ENCODE assay signal across 8 cellular contexts in genomic region chr5:160434022-160434531, GRCh38. TPM values are rescaled to one million over a fixed set of nuclear protein-coding genes. Genes with fewer than 3 reads are reported as not detected.
DNase-seq lines count a peak whose midpoint lies in the region; ATAC-seq, FAIRE-seq and TF ChIP-seq lines count a peak whose summit lies in the region.

No MANE protein-coding gene starts in this region.

- peak overlapping the region; percentile 88 for H3K4me2 ChIP-seq in GM12878 (ENCODE audit: control insufficient read depth, insufficient read depth)

- intact Hi-C loops in GM12878 (cut with micrococcal nuclease; ENCODE audit: unreplicated experiment): loop anchor here (10.0 kb wide), 2 partner anchors 211 to 531 kb away; no protein-coding TSS in a partner anchor

- H3K4me1 ChIP-seq in GM12878 (ENCODE audit: control insufficient read depth, insufficient read depth, low read length): peaks cover 31% of the 10 kb centered on the region

- peak overlapping the region; percentile 4; the same call in 1 of the 2 replicates for H3K9ac ChIP-seq in GM12878 (ENCODE audit: control insufficient read depth, insufficient read depth, low read length)

- H3K9me3 ChIP-seq in GM12878 (replicated peaks; ENCODE audit: control insufficient read depth, insufficient read depth, low read length): no peaks in the 10 kb centered on the region

- no peaks in the 10 kb centered on the region for H3K27me3 Mint-ChIP-seq in stimulated activated memory B cell treated with anti-CD40 and anti-IgM and Interleukin-4, amounts not matched to agents 10 μg/mL and 1 μg/mL and 100 μg/mL, for 72 hours

- WGBS in GM12878 (ENCODE audit: insufficient coverage, insufficient replicate concordance, low lambda C conversion rate, missing lambda C conversion rate): 10% methylated on average over 9 of the region's 9 CpGs

- no peak for TF ChIP-seq CTCF in GM12878 (IDR thresholded peaks at IDR 0.05 in 2 of 3, conservative IDR thresholded peaks at IDR 0.05 in 1 of 3; ENCODE audit: control insufficient read depth in 2 of 3, extremely low read depth in 1 of 3, insufficient read depth in 1 of 3, low read depth in 3 of 3, low read length in 3 of 3)

- H3K27me3 ChIP-seq in GM12878 (replicated peaks in 1 of 2; ENCODE audit: control insufficient read depth in 2 of 2, insufficient read depth in 2 of 2, low read length in 1 of 2): no peaks in the 10 kb centered on the region

- FAIRE-seq in GM12878 (lab: Jason Lieb, UNC): no peak

- H3K4me3 Mint-ChIP-seq in stimulated activated memory B cell treated with anti-CD40 and anti-IgM and Interleukin-4, amounts not matched to agents 10 μg/mL and 1 μg/mL and 100 μg/mL, for 72 hours: peak overlapping the region; percentile 39

- POLR2A ChIA-PET in GM12878 (lab: Charles Lee): interaction anchor here (0.7 to 4.7 kb wide), 4 partner anchors 11 to 34 kb away, joined by 3 to 45 read pairs (median 7); partner anchors contain the start of genes PTTG1 and SLU7

- peak overlapping the region; percentile 56; the same call in 1 of the 2 replicates for H3K4me3 ChIP-seq in GM12878

- DNase-seq in KBM-7 (peak; percentile 78), GM12878 (ENCODE audit: low read depth, low spot score) (peak; percentile 86), cerebellar nuclear complex (lab: John Stamatoyannopoulos, UW) (no peak), G401 (ENCODE audit: low spot score) (no peak)
- DNase-seq in NK-92 treated with Interleukin-12 subunit alpha and Interleukin-12 subunit beta, amount 100 ng/mL, for 24 hours (lab: John Stamatoyannopoulos, UW): no peak

- SMC1A ChIA-PET in GM12878 (lab: Charles Lee; ENCODE audit: uncharacterized antibody, unreplicated experiment): interaction anchor here (0.6 to 4.7 kb wide), 9 partner anchors 11 to 409 kb away, joined by 3 to 61 read pairs (median 4); partner anchors contain the start of genes PTTG1 and SLU7

- BruUV-seq in GM12878 (replicated peaks; lab: Mats Ljungman, UMichigan): no TSS peak

- TF ChIP-seq RAD21 in GM12878 (IDR thresholded peaks at IDR 0.05; ENCODE audit: insufficient read depth, low read depth, low read length): no peak

- TF ChIP-seq POLR2A in GM12878 (IDR thresholded peaks at IDR 0.05; ENCODE audit: low read depth, low read length): peak; percentile 33; the same call in 1 of the 2 replicates

- in situ Hi-C loops in KBM-7 (cut with MboI; ENCODE audit: low pct_unique_long_range_greater_than_20kb, low sequenced_read_pairs) (no loop called here), GM12878 (cut with MboI) (loop anchor here (10.0 kb wide), 2 partner anchors 351 to 1111 kb away; partner anchors contain the start of gene GABRB2), G401 (cut with HindIII; ENCODE audit: low sequenced_read_pairs) (no loop called here)

- peak; percentile 82 for ATAC-seq in GM18858 (IDR thresholded peaks at IDR 0.05; ENCODE audit: unreplicated experiment)
- ATAC-seq in GM21717 (IDR thresholded peaks at IDR 0.05; ENCODE audit: unreplicated experiment): peak; percentile 79
- ATAC-seq in GM12878: peak; percentile 81
- ATAC-seq in stimulated activated memory B cell treated with anti-CD40 and anti-IgM and Interleukin-4, amounts not matched to agents 10 μg/mL and 1 μg/mL and 100 μg/mL, for 72 hours: peak; percentile 89

- no peaks in the 10 kb centered on the region for H3K36me3 ChIP-seq in GM12878 (ENCODE audit: control insufficient read depth in 2 of 2, insufficient read depth in 2 of 2, low read length in 1 of 2)

- H4K20me1 ChIP-seq in GM12878 (ENCODE audit: control insufficient read depth, insufficient read depth): no peaks in the 10 kb centered on the region

- RAD21 ChIA-PET in GM12878 (lab: Charles Lee; ENCODE audit: unreplicated experiment): interaction anchor here (0.9 to 3.5 kb wide), 7 partner anchors 9 to 76 kb away, joined by 3 to 32 read pairs (median 6); partner anchors contain the start of genes PTTG1 and SLU7

- H3K27ac ChIP-seq in GM12878 (ENCODE audit: control insufficient read depth, insufficient read depth): peak overlapping the region; percentile 26

- H3K79me2 ChIP-seq in GM12878 (ENCODE audit: control insufficient read depth, insufficient read depth, low read length): peaks cover 9% of the 10 kb centered on the region

- peaks cover 54% of the 10 kb centered on the region for H3K4me1 Mint-ChIP-seq in stimulated activated memory B cell treated with anti-CD40 and anti-IgM and Interleukin-4, amounts not matched to agents 10 μg/mL and 1 μg/mL and 100 μg/mL, for 72 hours

- peak; percentile 59 to 62; a peak in 2 of 4 replicates for TF ChIP-seq EP300 in GM12878 (IDR thresholded peaks at IDR 0.05; ENCODE audit: borderline replicate concordance in 1 of 2, control insufficient read depth in 1 of 2, low read depth in 2 of 2, low read length in 2 of 2)

- CTCF ChIA-PET in GM12878 (lab: Yijun Ruan, JAX): interaction anchor here (0.9 to 2.4 kb wide), 5 partner anchors 10 to 34 kb away, joined by 3 to 10 read pairs (median 4); no protein-coding TSS in a partner anchor

- no peaks in the 10 kb centered on the region for H3K9me3 Mint-ChIP-seq in stimulated activated memory B cell treated with anti-CD40 and anti-IgM and Interleukin-4, amounts not matched to agents 10 μg/mL and 1 μg/mL and 100 μg/mL, for 72 hours

- H2AFZ ChIP-seq in GM12878 (ENCODE audit: control insufficient read depth, low read depth, low read length): peak overlapping the region; percentile 16

- H3K36me3 Mint-ChIP-seq in stimulated activated memory B cell treated with anti-CD40 and anti-IgM and Interleukin-4, amounts not matched to agents 10 μg/mL and 1 μg/mL and 100 μg/mL, for 72 hours: peaks cover 3% of the 10 kb centered on the region

- peak overlapping the region; percentile 17 for H3K27ac Mint-ChIP-seq in stimulated activated memory B cell treated with anti-CD40 and anti-IgM and Interleukin-4, amounts not matched to agents 10 μg/mL and 1 μg/mL and 100 μg/mL, for 72 hours

TF ChIP-seq in GM12878, 131 proteins besides CTCF, POLR2A, EP300 and RAD21 (continues in another document):
- TF ChIP-seq HDAC6 (IDR thresholded peaks at IDR 0.05; ENCODE audit: unreplicated experiment) (no peak), IKZF1 (conservative IDR thresholded peaks at IDR 0.05) (peak; percentile 92)

RNA-seq across cellular contexts. Expression of gene PTTG1, which starts 12.4 kb away (rescaled TPM):
- 68.9 and 70.9 TPM in 2 replicates for total RNA-seq in GM12878 (2013; cell fraction: nucleolus; rRNA removed)
- total RNA-seq in GM12878 (2014; rRNA removed) (234 and 273 TPM in 2 replicates), GM12878 (2014; rRNA removed; fragmentation: Illumina TruSeq; extraction: Trizol) (301 TPM in 2 replicates), GM12878 (2021) (154 and 168 TPM in 2 replicates)
- polyA plus RNA-seq in GM12878 (2011; ENCODE audit: low read depth): 244 TPM
- polyA plus RNA-seq in GM12878 (2011; rRNA removed) (322 and 441 TPM in 2 replicates), GM12878 (2014; fragmentation: Illumina TruSeq; extraction: Trizol) (609 and 993 TPM in 2 replicates), GM12878 (2014; fragmentation: Nextera tagmentation; extraction: Ambion mirVana) (1,000 to 10,000 TPM in 1 of 2 experiments, 100 to 1,000 TPM in 1; 946 to 1,033 TPM), GM12878 (2014; rRNA removed) (230 and 381 TPM in 2 replicates), GM12878 (2016; fragmentation: Nextera tagmentation; extraction: Ambion mirVana) (100 to 1,000 TPM; 372 to 407 TPM)
- 515 and 857 TPM in 2 replicates for polyA plus RNA-seq in GM12878 (2011; cell fraction: cytosol; rRNA removed)
- polyA plus RNA-seq in GM12878 (2011; cell fraction: nucleus; rRNA removed): 224 and 286 TPM in 2 replicates
- polyA plus RNA-seq in GM12878 (2012): 111 and 166 TPM in 2 replicates
- polyA minus RNA-seq in GM12878 (2011; rRNA and poly(A)+ RNA removed): 99.0 and 141 TPM in 2 replicates
- polyA minus RNA-seq in GM12878 (2011; cell fraction: cytosol; rRNA and poly(A)+ RNA removed): 31.5 and 38.2 TPM in 2 replicates
- polyA minus RNA-seq in GM12878 (2011; cell fraction: nucleus; rRNA and poly(A)+ RNA removed): 38.2 and 46.3 TPM in 2 replicates
- 403 and 415 TPM in 2 replicates for total RNA-seq in G401 (2014; rRNA removed; shearing (Covaris generic))

RNA-seq across cellular contexts. Expression of gene SLU7, which starts 15.2 kb away (rescaled TPM):
- total RNA-seq in GM12878 (2013; cell fraction: nucleolus; rRNA removed): 36.9 and 53.4 TPM in 2 replicates
- 32.9 and 36.2 TPM in 2 replicates for total RNA-seq in GM12878 (2014; rRNA removed)
- 51.9 and 56.0 TPM in 2 replicates for total RNA-seq in GM12878 (2014; rRNA removed; fragmentation: Illumina TruSeq; extraction: Trizol)
- total RNA-seq in GM12878 (2021): 35.2 and 38.6 TPM in 2 replicates
- polyA plus RNA-seq in GM12878 (2011; ENCODE audit: low read depth): 47.3 TPM
- 52.8 and 77.4 TPM in 2 replicates for polyA plus RNA-seq in GM12878 (2011; rRNA removed)
- polyA plus RNA-seq in GM12878 (2011; cell fraction: cytosol; rRNA removed): 12.9 and 15.4 TPM in 2 replicates
- 30.5 and 31.1 TPM in 2 replicates for polyA plus RNA-seq in GM12878 (2011; cell fraction: nucleus; rRNA removed)
- 63.6 and 64.4 TPM in 2 replicates for polyA plus RNA-seq in GM12878 (2012)
- 55.2 and 57.7 TPM in 2 replicates for polyA plus RNA-seq in GM12878 (2014; fragmentation: Illumina TruSeq; extraction: Trizol)
- 10 to 100 TPM; 40.9 to 41.2 TPM for polyA plus RNA-seq in GM12878 (2014; fragmentation: Nextera tagmentation; extraction: Ambion mirVana)
- polyA plus RNA-seq in GM12878 (2014; rRNA removed): 32.7 and 35.9 TPM in 2 replicates
- 10 to 100 TPM; 53.4 to 54.0 TPM for polyA plus RNA-seq in GM12878 (2016; fragmentation: Nextera tagmentation; extraction: Ambion mirVana)
- 23.0 and 30.4 TPM in 2 replicates for polyA minus RNA-seq in GM12878 (2011; rRNA and poly(A)+ RNA removed)
- 8.7 and 16.0 TPM in 2 replicates for polyA minus RNA-seq in GM12878 (2011; cell fraction: cytosol; rRNA and poly(A)+ RNA removed)
- 13.4 and 20.5 TPM in 2 replicates for polyA minus RNA-seq in GM12878 (2011; cell fraction: nucleus; rRNA and poly(A)+ RNA removed)
- total RNA-seq in G401 (2014; rRNA removed; shearing (Covaris generic)): 42.8 and 59.6 TPM in 2 replicates

RNA-seq across cellular contexts. Expression of gene FAM200C, which starts 34.2 kb away (rescaled TPM):
- total RNA-seq in GM12878 (2013; cell fraction: nucleolus; rRNA removed): 10.5 and 11.7 TPM in 2 replicates
- total RNA-seq in GM12878 (2014; rRNA removed): 2.0 and 2.5 TPM in 2 replicates
- total RNA-seq in GM12878 (2014; rRNA removed; fragmentation: Illumina TruSeq; extraction: Trizol): 2.5 and 2.6 TPM in 2 replicates
- total RNA-seq in GM12878 (2021): 2.0 and 2.4 TPM in 2 replicates
- polyA plus RNA-seq in GM12878 (2011; ENCODE audit: low read depth): 0.21 TPM
- polyA plus RNA-seq in GM12878 (2011; rRNA removed): 2.9 and 4.7 TPM in 2 replicates
- polyA plus RNA-seq in GM12878 (2011; cell fraction: cytosol; rRNA removed): 0.92 and 1.2 TPM in 2 replicates
- polyA plus RNA-seq in GM12878 (2011; cell fraction: nucleus; rRNA removed): 1.7 and 2.3 TPM in 2 replicates
- polyA plus RNA-seq in GM12878 (2012): 0.58 and 1.5 TPM in 2 replicates
- 1.3 and 2.0 TPM in 2 replicates for polyA plus RNA-seq in GM12878 (2014; fragmentation: Illumina TruSeq; extraction: Trizol)
- 1 to 10 TPM; 1.0 to 1.2 TPM for polyA plus RNA-seq in GM12878 (2014; fragmentation: Nextera tagmentation; extraction: Ambion mirVana)
- 1.6 and 1.8 TPM in 2 replicates for polyA plus RNA-seq in GM12878 (2014; rRNA removed)
- polyA plus RNA-seq in GM12878 (2016; fragmentation: Nextera tagmentation; extraction: Ambion mirVana): 1 to 10 TPM; 4.7 to 5.4 TPM
- polyA minus RNA-seq in GM12878 (2011; rRNA and poly(A)+ RNA removed): 1.9 and 2.9 TPM in 2 replicates
- 0.40 and 0.42 TPM in 2 replicates for polyA minus RNA-seq in GM12878 (2011; cell fraction: cytosol; rRNA and poly(A)+ RNA removed)
- polyA minus RNA-seq in GM12878 (2011; cell fraction: nucleus; rRNA and poly(A)+ RNA removed): 1.9 and 3.1 TPM in 2 replicates
- total RNA-seq in G401 (2014; rRNA removed; shearing (Covaris generic)): 4.9 and 5.2 TPM in 2 replicates

Comparison
In these comparisons a context has a peak if more than half of its experiments do, and no peak if none do; other contexts are left out.
1. DNase-seq: peak in KBM-7 (single experiment) and GM12878 (single experiment); none in cerebellar nuclear complex (0 of 2), G401 (single experiment) and NK-92 treated with Interleukin-12 subunit alpha and Interleukin-12 subunit beta, amount 100 ng/mL, for 24 hours (single experiment).
2. Peak in every context shown above with its lines, with median percentiles within 50 percentile points of each other: ATAC-seq.